In genomic region chr16:69396187-69397061, GRCh38 we compare ENCODE assay signal across 8 cellular contexts. TPM values are rescaled to one million over a fixed set of nuclear protein-coding genes. Genes with fewer than 3 reads are reported as not detected.
DNase-seq lines count a peak whose midpoint lies in the region; ATAC-seq and TF ChIP-seq lines count a peak whose summit lies in the region.

No MANE protein-coding gene starts in this region.

- WGBS in stomach, 5 donors = 9 to 14% (median 9%) methylated on average over 13 of the region's 13 CpGs

- peaks cover 14% of the 10 kb centered on the region for H3K4me1 ChIP-seq in KMS-11 (ENCODE audit: low read depth, poor library complexity, severe bottlenecking)
- peaks cover 17% of the 10 kb centered on the region for H3K4me1 ChIP-seq in fibroblast of lung (ENCODE audit: control insufficient read depth, extremely low read depth, insufficient read depth, low read length)
- H3K4me1 ChIP-seq in stomach = peaks cover 17 to 44% (median 33%) of the 10 kb centered on the region in 4 donors

- no peaks in the 10 kb centered on the region for H3K36me3 ChIP-seq in KMS-11 (ENCODE audit: insufficient read depth)
- H3K36me3 ChIP-seq in fibroblast of lung (ENCODE audit: control insufficient read depth, insufficient read depth, low read length) = no peaks in the 10 kb centered on the region
- H3K36me3 ChIP-seq in stomach = no peaks in the 10 kb centered on the region

- H3K27me3 Mint-ChIP-seq in neural crest cell (ENCODE audit: low read depth) = peaks cover 8% of the 10 kb centered on the region

- H3K27ac ChIP-seq in KMS-11 (peak overlapping the region; percentile 42; the same call in 1 of the 2 replicates), fibroblast of lung (ENCODE audit: insufficient read depth, low read length) (peak overlapping the region; percentile 69), stomach (peak overlapping the region; percentile 73 to 88 (median 83))

- intact Hi-C loops in stomach (cut with DNase I; ENCODE audit: low total_unique reads) = no loop called here

- peak overlapping the region; percentile 38; the same call in 1 of the 2 replicates for H3K4me2 ChIP-seq in KMS-11
- H3K4me2 ChIP-seq in fibroblast of lung (ENCODE audit: extremely low read depth, insufficient read depth, low read length) = peak overlapping the region; percentile 18

- no peaks in the 10 kb centered on the region for H3K36me3 Mint-ChIP-seq in neural crest cell (ENCODE audit: low read depth)

- H3K4me1 Mint-ChIP-seq in neural crest cell = peaks cover 23% of the 10 kb centered on the region

- H3K9ac ChIP-seq in KMS-11 (peak overlapping the region; percentile 37; the same call in 1 of the 2 replicates), fibroblast of lung (ENCODE audit: insufficient read depth, low read length) (no peak overlapping the region)

- H4K20me1 ChIP-seq in KMS-11 (ENCODE audit: insufficient read depth) (no peaks in the 10 kb centered on the region), fibroblast of lung (ENCODE audit: control insufficient read depth, extremely low read depth, insufficient read depth, low read length) (no peaks in the 10 kb centered on the region)

- no peaks in the 10 kb centered on the region for H3K9me3 Mint-ChIP-seq in neural crest cell

- TF ChIP-seq EP300 in stomach (IDR thresholded peaks at IDR 0.05) = no peak

- H3K9me3 ChIP-seq in fibroblast of lung (ENCODE audit: control insufficient read depth, insufficient read depth, low read depth, low read length) (no peaks in the 10 kb centered on the region), stomach (no peaks in the 10 kb centered on the region)

- no peak overlapping the region for H3K4me3 ChIP-seq in KMS-11 (IDR thresholded peaks at IDR 0.05; ENCODE audit: insufficient read depth, low read depth, low read length)
- H3K4me3 ChIP-seq in fibroblast of lung (replicated peaks in 1 of 4; ENCODE audit: control extremely low read depth in 1 of 4, insufficient read depth in 1 of 4, low read depth in 3 of 4, low read length in 4 of 4) = peak overlapping the region in 2 of 4 experiments; percentile 8 to 27
- peak overlapping the region in 2 of 4 donors; percentile 3 to 8 for H3K4me3 ChIP-seq in stomach

- H2AFZ ChIP-seq in KMS-11 (ENCODE audit: low read depth) (peak overlapping the region; percentile 83; the same call in 1 of the 2 replicates), fibroblast of lung (ENCODE audit: low read length) (no peak overlapping the region)

- TF ChIP-seq CTCF in KMS-11 (conservative IDR thresholded peaks at IDR 0.05; ENCODE audit: low read depth, low read length) (peak; percentile 94; the same call in 1 of the 2 replicates), fibroblast of lung (conservative IDR thresholded peaks at IDR 0.05 in 1 of 2, IDR thresholded peaks at IDR 0.05 in 1 of 2; ENCODE audit: low read depth in 1 of 2, low read length in 2 of 2) (peak; percentile 48 to 60), neural crest cell (conservative IDR thresholded peaks at IDR 0.05) (peak; percentile 83), stomach (IDR thresholded peaks at IDR 0.05) (peak in 4 of 7 experiments; percentile 20 to 78 (median 74))

- H3K79me2 ChIP-seq in KMS-11 (ENCODE audit: insufficient read depth, low read depth) = no peaks in the 10 kb centered on the region
- no peaks in the 10 kb centered on the region for H3K79me2 ChIP-seq in fibroblast of lung (ENCODE audit: control insufficient read depth, insufficient read depth, low read length)

- ATAC-seq in GM21526 (IDR thresholded peaks at IDR 0.05; ENCODE audit: low FRiP score, unreplicated experiment) = no peak

- no peaks in the 10 kb centered on the region for H3K27me3 ChIP-seq in KMS-11 (ENCODE audit: insufficient read depth, low read depth)
- H3K27me3 ChIP-seq in fibroblast of lung (ENCODE audit: control insufficient read depth, insufficient read depth, low read length) = no peaks in the 10 kb centered on the region
- no peaks in the 10 kb centered on the region for H3K27me3 ChIP-seq in stomach

- no peak overlapping the region for H3K4me3 Mint-ChIP-seq in neural crest cell

- TF ChIP-seq POLR2A in stomach (IDR thresholded peaks at IDR 0.05) = no peak

- DNase-seq in GF-D8 (lab: John Stamatoyannopoulos, UW) (peak; percentile 96), RKO (ENCODE audit: low spot score) (peak; percentile 88), activated T-helper 1 cell treated with Interleukin-2 at 50 U/mL for 16 hours (ENCODE audit: low read depth) (peak; percentile 29), fibroblast of lung (ENCODE audit: low read depth in 2 of 2) (peak; percentile 84 to 98), neural crest cell (ENCODE audit: low read depth, low spot score) (peak; percentile 86), stomach (peak; percentile 78)

- H3K27ac Mint-ChIP-seq in neural crest cell (ENCODE audit: unreplicated experiment) = peak overlapping the region; percentile 93

RNA-seq across cellular contexts. Expression of gene TERF2, which starts 10.6 kb away (rescaled TPM):
- total RNA-seq in fibroblast of lung = 9.8 and 16.3 TPM in 2 replicates
- polyA plus RNA-seq in fibroblast of lung = 18.8 and 22.9 TPM in 2 replicates
- polyA plus RNA-seq in fibroblast of lung (2012) = 16.4 and 21.0 TPM in 2 replicates
- 27.2 and 27.3 TPM in 2 replicates for polyA minus RNA-seq in fibroblast of lung (ENCODE audit: low replicate concordance)
- total RNA-seq in neural crest cell = 47.1 and 52.1 TPM in 2 replicates
- total RNA-seq in stomach = 100 to 1,000 TPM in 2 of 5 donors, 10 to 100 TPM in 3; 11.6 to 209 (median 35.1) TPM
- 10 to 100 TPM in 1 of 3 donors, 1 to 10 TPM in 2; 7.6 to 13.6 (median 8.8) TPM for polyA plus RNA-seq in stomach

RNA-seq across cellular contexts. Expression of gene CYB5B, which starts 28.0 kb away (rescaled TPM):
- 37.2 and 87.4 TPM in 2 replicates for total RNA-seq in fibroblast of lung
- polyA plus RNA-seq in fibroblast of lung = 220 and 248 TPM in 2 replicates
- 123 and 144 TPM in 2 replicates for polyA plus RNA-seq in fibroblast of lung (2012)
- polyA minus RNA-seq in fibroblast of lung (ENCODE audit: low replicate concordance) = 115 and 178 TPM in 2 replicates
- total RNA-seq in neural crest cell = 209 and 221 TPM in 2 replicates
- total RNA-seq in stomach = 10 to 100 TPM in 4 of 5 donors, 1 to 10 TPM in 1; 9.3 to 76.3 (median 46.8) TPM
- polyA plus RNA-seq in stomach = 10 to 100 TPM; 45.1 to 55.7 (median 52.9) TPM

RNA-seq across cellular contexts. Expression of gene TMED6, which starts 44.8 kb away (rescaled TPM):
- not detected in 2 replicates for total RNA-seq in fibroblast of lung
- polyA plus RNA-seq in fibroblast of lung = 0.08 TPM in 1 of 2 replicates, not detected in the other
- 0.52 and 0.56 TPM in 2 replicates for polyA plus RNA-seq in fibroblast of lung (2012)
- polyA minus RNA-seq in fibroblast of lung (ENCODE audit: low replicate concordance) = not detected in 2 replicates
- total RNA-seq in neural crest cell = 0.56 and 0.82 TPM in 2 replicates
- 10 to 100 TPM in 2 of 5 donors, 1 to 10 TPM in 2, not detected in 1; 1.8 to 31.9 (median 10.8) TPM for total RNA-seq in stomach
- 10 to 100 TPM in 2 of 3 donors, 1 to 10 TPM in 1; 3.8 to 60.1 (median 37.6) TPM for polyA plus RNA-seq in stomach

RNA-seq across cellular contexts. Expression of gene NIP7, which starts 56.9 kb away (rescaled TPM):
- total RNA-seq in fibroblast of lung (20.0 and 28.2 TPM in 2 replicates), neural crest cell (42.0 and 42.3 TPM in 2 replicates), stomach (10 to 100 TPM in 2 of 5 donors, 1 to 10 TPM in 1, under 1 TPM in 1, not detected in 1; 0.89 to 18.9 (median 9.8) TPM)
- polyA plus RNA-seq in fibroblast of lung (13.3 and 19.7 TPM in 2 replicates), stomach (10 to 100 TPM; 10.9 to 16.3 (median 14.4) TPM)
- 22.5 and 32.2 TPM in 2 replicates for polyA plus RNA-seq in fibroblast of lung (2012)
- polyA minus RNA-seq in fibroblast of lung (ENCODE audit: low replicate concordance) = 2.4 and 8.0 TPM in 2 replicates

RNA-seq across cellular contexts. Expression of gene COG8, which starts 57.1 kb away (rescaled TPM):
- total RNA-seq in fibroblast of lung (29.2 and 31.1 TPM in 2 replicates), neural crest cell (64.2 and 67.6 TPM in 2 replicates), stomach (100 to 1,000 TPM in 1 of 5 donors, 10 to 100 TPM in 4; 18.1 to 167 (median 33.6) TPM)
- polyA plus RNA-seq in fibroblast of lung (20.0 and 26.4 TPM in 2 replicates), stomach (10 to 100 TPM; 11.1 to 19.7 (median 11.5) TPM)
- polyA plus RNA-seq in fibroblast of lung (2012) = 16.2 and 21.3 TPM in 2 replicates
- polyA minus RNA-seq in fibroblast of lung (ENCODE audit: low replicate concordance) = 41.7 and 48.2 TPM in 2 replicates

Comparison
In these comparisons a context has a peak if more than half of its experiments do, and no peak if none do; other contexts are left out.
1. DNase-seq: peak in every context shown above with its lines; median percentile 96 in GF-D8; 91 in fibroblast of lung; 88 in RKO; 86 in neural crest cell; 78 in stomach; 29 in activated T-helper 1 cell treated with Interleukin-2 at 50 U/mL for 16 hours.